Comparison of ENCODE assay signal across 26 cellular contexts in the genomic region with DNA sequence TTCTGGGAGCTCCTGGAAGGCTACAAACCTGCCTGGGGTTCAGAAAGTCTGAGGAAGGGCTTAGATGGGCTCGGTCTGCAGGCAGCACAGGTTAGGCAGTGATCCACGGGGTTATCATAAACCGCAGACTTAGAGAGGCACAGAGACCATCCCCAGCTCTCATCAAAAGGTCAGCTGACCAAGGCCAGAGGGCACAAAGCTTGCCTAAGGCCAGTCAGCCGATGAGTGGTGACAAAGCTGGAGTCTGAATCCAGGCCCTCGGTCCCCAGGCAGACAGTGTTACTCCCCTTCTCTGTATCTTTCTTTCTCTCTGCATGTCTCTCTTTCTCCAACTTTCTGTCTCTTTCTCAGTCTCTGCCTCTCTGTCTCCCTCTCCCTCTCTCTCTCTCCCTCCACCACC. TPM values are rescaled to one million over a fixed set of nuclear protein-coding genes. Genes with fewer than 3 reads are reported as not detected.
DNase-seq lines count a peak whose midpoint lies in the region; ATAC-seq and TF ChIP-seq lines count a peak whose summit lies in the region.
"Had no signal": no experiment of that assay in that cellular context is flagged by ENCODE, and none has a peak within 500 bp of the region (broad histone marks: within the 10 kb centered on the region; RNA-seq: fewer than 3 reads in every experiment).

No MANE protein-coding gene starts in this region.

- H3K27me3 ChIP-seq in cardiac muscle cell (no peaks in the 10 kb centered on the region), esophagus squamous epithelium (no peaks in the 10 kb centered on the region), neuronal stem cell (ENCODE audit: control insufficient read depth in 3 of 3, insufficient read depth in 3 of 3, low read depth in 1 of 3, low read length in 3 of 3) (peaks cover 0 to 32% (median 2%) of the 10 kb centered on the region in 3 experiments), uterus (no peaks in the 10 kb centered on the region)
- H3K27me3 ChIP-seq: upper lobe of left lung had no signal

- no peaks in the 10 kb centered on the region for H3K36me3 ChIP-seq in cardiac muscle cell
- no peaks in the 10 kb centered on the region for H3K36me3 ChIP-seq in esophagus squamous epithelium
- no peaks in the 10 kb centered on the region for H3K36me3 ChIP-seq in neuronal stem cell (replicated peaks in 1 of 2; ENCODE audit: control insufficient read depth in 2 of 2, insufficient read depth in 2 of 2, low read length in 2 of 2)
- H3K36me3 ChIP-seq in uterus = no peaks in the 10 kb centered on the region
- H3K36me3 ChIP-seq: brain microvascular endothelial cell, HAP-1, upper lobe of left lung had no signal

- TF ChIP-seq CTCF in cardiac muscle cell (IDR thresholded peaks at IDR 0.05; ENCODE audit: low read depth, low read length) (no peak), esophagus squamous epithelium (IDR thresholded peaks at IDR 0.05) (no peak), uterus (IDR thresholded peaks at IDR 0.05) (no peak)

- ATAC-seq in left lobe of liver = no peak
- ATAC-seq: activated CD8-positive, alpha-beta T cell treated with anti-CD3 and anti-CD28 coated beads, Interleukin-2, amount 10 ng/mL, durations not matched to agents 7 days and 5 days; activated naive CD8-positive, alpha-beta T cell treated with anti-CD3 and anti-CD28 coated beads, Interleukin-2, amount 50 U/mL, for 24 hours; sciatic nerve had no signal

- no peak overlapping the region for H2BK12ac ChIP-seq in neuronal stem cell (ENCODE audit: low read length)

- no peak overlapping the region for H4K8ac ChIP-seq in neuronal stem cell (ENCODE audit: low read depth, low read length)

- H2AK5ac ChIP-seq in neuronal stem cell (ENCODE audit: low read depth, low read length) = no peak overlapping the region

- no peak overlapping the region for H3K4ac ChIP-seq in neuronal stem cell (ENCODE audit: low read length)

- no peaks in the 10 kb centered on the region for H3K79me1 ChIP-seq in neuronal stem cell (ENCODE audit: low read depth, low read length)

- H3K23ac ChIP-seq in neuronal stem cell (ENCODE audit: low read depth, low read length, poor library complexity) = no peak overlapping the region

- no peak overlapping the region for H2BK5ac ChIP-seq in neuronal stem cell (ENCODE audit: low read length)

- H3K27ac ChIP-seq in cardiac muscle cell = peak overlapping the region; percentile 70
- H3K27ac ChIP-seq in esophagus squamous epithelium = peak overlapping the region in 3 of 4 donors; percentile 61 to 77 (median 71)
- no peak overlapping the region for H3K27ac ChIP-seq in neuronal stem cell (replicated peaks; ENCODE audit: low read length)
- H3K27ac ChIP-seq in uterus = peak overlapping the region; percentile 57 to 70
- H3K27ac ChIP-seq: brain microvascular endothelial cell, upper lobe of left lung had no signal

- peak overlapping the region; percentile 40 for H2AFZ ChIP-seq in neuronal stem cell (ENCODE audit: low read length)

- TF ChIP-seq POLR2A in esophagus squamous epithelium (IDR thresholded peaks at IDR 0.05) = no peak
- no peak for TF ChIP-seq POLR2A in uterus (IDR thresholded peaks at IDR 0.05)

- no peak overlapping the region for H2BK120ac ChIP-seq in neuronal stem cell (ENCODE audit: low read depth, low read length)

- H2BK15ac ChIP-seq in neuronal stem cell (ENCODE audit: low read length) = no peak overlapping the region

- WGBS in esophagus squamous epithelium, 2 donors = 65 to 72% methylated on average over 4 to 5 of the region's 5 CpGs
- WGBS in neuronal stem cell (ENCODE audit: extremely low coverage in 2 of 2, insufficient read length in 2 of 2, insufficient replicate concordance in 1 of 2), 2 donors = no CpG with 5 or more reads among the region's 5 CpGs

- H3K4me1 ChIP-seq in cardiac muscle cell (ENCODE audit: low read depth) (peaks cover 77% of the 10 kb centered on the region), esophagus squamous epithelium (peaks cover 0 to 79% (median 12%) of the 10 kb centered on the region in 3 donors), neuronal stem cell (ENCODE audit: control insufficient read depth in 2 of 2, insufficient read depth in 1 of 2, low read depth in 1 of 2, low read length in 2 of 2) (peaks cover 0 to 10% of the 10 kb centered on the region in 2 donors), uterus (peaks cover 0 to 17% of the 10 kb centered on the region in 2 donors)
- H3K4me1 ChIP-seq: HAP-1, upper lobe of left lung had no signal

- H3K9me3 ChIP-seq in cardiac muscle cell (ENCODE audit: low read depth) = no peaks in the 10 kb centered on the region
- H3K9me3 ChIP-seq in esophagus squamous epithelium = no peaks in the 10 kb centered on the region
- no peaks in the 10 kb centered on the region for H3K9me3 ChIP-seq in neuronal stem cell (replicated peaks in 1 of 2; ENCODE audit: control insufficient read depth in 2 of 2, insufficient read depth in 1 of 2, low read depth in 1 of 2, low read length in 2 of 2)
- no peaks in the 10 kb centered on the region for H3K9me3 ChIP-seq in uterus
- H3K9me3 ChIP-seq: HAP-1, upper lobe of left lung had no signal

- H3K9ac ChIP-seq in neuronal stem cell (ENCODE audit: low read depth, low read length, poor library complexity) = no peak overlapping the region

- H3K4me2 ChIP-seq in neuronal stem cell (ENCODE audit: insufficient read depth, low read length, poor library complexity, severe bottlenecking) = no peak overlapping the region

- H4K91ac ChIP-seq in neuronal stem cell (ENCODE audit: low read depth, low read length, poor library complexity) = no peak overlapping the region

- DNase-seq in cardiac muscle cell (ENCODE audit: low read depth in 1 of 2, low spot score in 1 of 2) = no peak
- no peak for DNase-seq in cardiac septum (ENCODE audit: low spot score)
- no peak for DNase-seq in esophagus squamous epithelium (lab: John Stamatoyannopoulos, UW)
- no peak for DNase-seq in neuronal stem cell (ENCODE audit: low spot score)
- DNase-seq in uterus = no peak
- DNase-seq in HuH-7.5 (ENCODE audit: low spot score) = no peak
- DNase-seq in left lobe of liver (ENCODE audit: low spot score) = no peak
- DNase-seq in T-helper 2 cell = no peak
- DNase-seq: activated CD4-positive, alpha-beta T cell treated with anti-CD3 and anti-CD28 coated beads for 1 hour; activated CD8-positive, alpha-beta T cell treated with anti-CD3 and anti-CD28 coated beads, Interleukin-2, amount 10 ng/mL, durations not matched to agents 7 days and 5 days; activated gamma-delta T cell treated with Interleukin-2 at 50 U/mL for 16 hours; activated naive CD8-positive, alpha-beta T cell treated with anti-CD3 and anti-CD28 coated beads, Interleukin-2, amount 50 U/mL, for 24 hours; AML-193; brain microvascular endothelial cell; CD4-positive, alpha-beta memory T cell; cortex of kidney; DMS 273 treated with DMSO at 0.1 percent for 48 hours; kidney glomerular epithelial cell; NCI-H1092; NCI-H2029; NCI-H2227 treated with DMSO at 0.1 percent for 48 hours; NCI-H748 treated with DMSO at 0.1 percent for 48 hours; SIG-M5; upper lobe of left lung had no signal

- H3K4me3 ChIP-seq in cardiac muscle cell (no peak overlapping the region), esophagus squamous epithelium (no peak overlapping the region), neuronal stem cell (ENCODE audit: low read length in 2 of 2) (no peak overlapping the region), uterus (no peak overlapping the region)
- H3K4me3 ChIP-seq: HAP-1, upper lobe of left lung had no signal

- intact Hi-C loops in cardiac septum (cut with DNase I) = no loop called here
- intact Hi-C loops in esophagus squamous epithelium (cut with DNase I) = no loop called here
- intact Hi-C loops in uterus (cut with DNase I; ENCODE audit: low total_unique reads) = no loop called here

- no peak overlapping the region for H3K14ac ChIP-seq in neuronal stem cell (ENCODE audit: low read length)

- no peak overlapping the region for H3K18ac ChIP-seq in neuronal stem cell (ENCODE audit: low read length)

RNA-seq across cellular contexts. Expression of gene ADCY5, which starts 56.5 kb away (rescaled TPM):
- total RNA-seq in cardiac muscle cell (47.7 and 93.7 TPM in 2 replicates), cardiac septum (192 TPM), esophagus squamous epithelium (10 to 100 TPM in 1 of 4 donors, 1 to 10 TPM in 2, under 1 TPM in 1; 0.72 to 17.4 (median 5.3) TPM), uterus (10 to 100 TPM; 21.1 to 43.5 (median 34.7) TPM), left lobe of liver (3.8 TPM)
- 38.4 and 74.0 TPM in 2 replicates for polyA plus RNA-seq in cardiac muscle cell
- 2.2 TPM for polyA plus RNA-seq in neuronal stem cell (2013, experiment 1 of 2)
- 2.2 TPM for polyA plus RNA-seq in neuronal stem cell (2013, experiment 2 of 2)
- total RNA-seq: activated CD8-positive, alpha-beta T cell treated with anti-CD3 and anti-CD28 coated beads, Interleukin-2, amount 10 ng/mL, durations not matched to agents 7 days and 5 days; CD4-positive, alpha-beta memory T cell had no signal
